ENCODE assay signal across 20 cellular contexts in genomic region chr5:140497897-140498296, GRCh38. TPM values are rescaled to one million over a fixed set of nuclear protein-coding genes. Genes with fewer than 3 reads are reported as not detected.
DNase-seq lines count a peak whose midpoint lies in the region; ATAC-seq, FAIRE-seq and TF ChIP-seq lines count a peak whose summit lies in the region.
"Had no signal": no experiment of that assay in that cellular context is flagged by ENCODE, and none has a peak within 500 bp of the region (broad histone marks: within the 10 kb centered on the region; RNA-seq: fewer than 3 reads in every experiment).

No MANE protein-coding gene starts in this region.

- H3K27me3 Mint-ChIP-seq in CD8-positive, alpha-beta T cell (ENCODE audit: low read depth): no peaks in the 10 kb centered on the region
- H3K27me3 Mint-ChIP-seq: activated CD4-positive, alpha-beta T cell treated with anti-CD3 and anti-CD28 coated beads, Interleukin-2, amount 10 ng/mL, durations not matched to agents 7 days and 5 days had no signal

- no peak for TF ChIP-seq POLR2A in H54 (IDR thresholded peaks at IDR 0.05; ENCODE audit: low read depth, low read length)

- peaks cover 5% of the 10 kb centered on the region for H3K36me3 ChIP-seq in CD8-positive, alpha-beta T cell (ENCODE audit: insufficient read depth, low read length)
- H3K36me3 ChIP-seq in lower lobe of right lung: peaks cover 54% of the 10 kb centered on the region
- H3K36me3 ChIP-seq in right atrium auricular region: peaks cover 11% of the 10 kb centered on the region

- peak; percentile 30 for FAIRE-seq in H54 (lab: Jason Lieb, UNC)
- FAIRE-seq: colon, urothelium cell line had no signal

- H3K27ac ChIP-seq in CD8-positive, alpha-beta T cell (ENCODE audit: low read depth, low read length): no peak overlapping the region
- H3K27ac ChIP-seq in lower lobe of right lung (no peak overlapping the region), right atrium auricular region (no peak overlapping the region)

- H3K9me3 Mint-ChIP-seq in CD8-positive, alpha-beta T cell: no peaks in the 10 kb centered on the region
- H3K9me3 Mint-ChIP-seq: activated CD4-positive, alpha-beta T cell treated with anti-CD3 and anti-CD28 coated beads, Interleukin-2, amount 10 ng/mL, durations not matched to agents 7 days and 5 days had no signal

- no peak for DNase-seq in CD8-positive, alpha-beta T cell
- DNase-seq in H54 (ENCODE audit: insufficient read length, low spot score) (no peak), epithelial cell of proximal tubule (ENCODE audit: low read depth) (peak; percentile 42), lower lobe of right lung (no peak), right atrium auricular region (ENCODE audit: low spot score) (no peak), DMS79 treated with DMSO at 0.1 percent for 48 hours (lab: John Stamatoyannopoulos, UW) (no peak), SKM-1 (lab: John Stamatoyannopoulos, UW; ENCODE audit: unreplicated experiment) (no peak), NCI-H2196 (lab: John Stamatoyannopoulos, UW; ENCODE audit: unreplicated experiment) (no peak)
- DNase-seq: activated CD4-positive, alpha-beta T cell treated with anti-CD3 and anti-CD28 coated beads, Interleukin-2, amount 10 ng/mL, durations not matched to agents 7 days and 5 days; activated CD8-positive, alpha-beta memory T cell treated with anti-CD3 and anti-CD28 coated beads, Interleukin-2, amount 50 U/mL, for 4 hours; activated effector memory CD4-positive, alpha-beta T cell treated with anti-CD3 and anti-CD28 coated beads, Interleukin-2, amount 50 U/mL, for 16 hours; aorta; left cardiac atrium; NCI-H1417 treated with DMSO at 0.1 percent for 48 hours; NK-92 treated with Interleukin-12 subunit alpha and Interleukin-12 subunit beta, amount 100 ng/mL, for 24 hours; stimulated activated CD4-positive, alpha-beta T cell treated with anti-CD3 and anti-CD28 coated beads, Interleukin-2, amount 100 ng/mL, for 24 hours had no signal

- no peak for TF ChIP-seq CTCF in CD8-positive, alpha-beta T cell (IDR thresholded peaks at IDR 0.05)
- TF ChIP-seq CTCF in epithelial cell of proximal tubule (conservative IDR thresholded peaks at IDR 0.05; ENCODE audit: low read depth, low read length) (no peak), lower lobe of right lung (IDR thresholded peaks at IDR 0.05) (no peak), right atrium auricular region (IDR thresholded peaks at IDR 0.05) (no peak)

- H3K27ac Mint-ChIP-seq in CD8-positive, alpha-beta T cell: peak overlapping the region; percentile 16
- H3K27ac Mint-ChIP-seq: activated CD4-positive, alpha-beta T cell treated with anti-CD3 and anti-CD28 coated beads, Interleukin-2, amount 10 ng/mL, durations not matched to agents 7 days and 5 days had no signal

- no peaks in the 10 kb centered on the region for H3K4me1 ChIP-seq in CD8-positive, alpha-beta T cell (ENCODE audit: insufficient read depth, low read length)
- no peaks in the 10 kb centered on the region for H3K4me1 ChIP-seq in lower lobe of right lung
- no peaks in the 10 kb centered on the region for H3K4me1 ChIP-seq in right atrium auricular region

- H3K36me3 Mint-ChIP-seq in CD8-positive, alpha-beta T cell: peaks cover 44% of the 10 kb centered on the region

- H3K4me3 Mint-ChIP-seq in CD8-positive, alpha-beta T cell: no peak overlapping the region
- H3K4me3 Mint-ChIP-seq: activated CD4-positive, alpha-beta T cell treated with anti-CD3 and anti-CD28 coated beads, Interleukin-2, amount 10 ng/mL, durations not matched to agents 7 days and 5 days had no signal

- CTCF ChIA-PET in CD8-positive, alpha-beta T cell (lab: Charles Lee): no interaction called here

- no peaks in the 10 kb centered on the region for H3K9me3 ChIP-seq in CD8-positive, alpha-beta T cell (ENCODE audit: low read length)
- no peaks in the 10 kb centered on the region for H3K9me3 ChIP-seq in lower lobe of right lung
- H3K9me3 ChIP-seq in right atrium auricular region: no peaks in the 10 kb centered on the region

- H3K27me3 ChIP-seq in CD8-positive, alpha-beta T cell (ENCODE audit: insufficient read depth, low read length): no peaks in the 10 kb centered on the region
- no peaks in the 10 kb centered on the region for H3K27me3 ChIP-seq in lower lobe of right lung (ENCODE audit: low read depth)
- H3K27me3 ChIP-seq in right atrium auricular region: no peaks in the 10 kb centered on the region

- ATAC-seq in CD8-positive, alpha-beta T cell: no peak
- ATAC-seq in lower lobe of right lung: peak; percentile 43 to 79
- ATAC-seq: left cardiac atrium had no signal

- no peak overlapping the region for H3K4me3 ChIP-seq in CD8-positive, alpha-beta T cell (ENCODE audit: low read depth, low read length)
- H3K4me3 ChIP-seq in epithelial cell of proximal tubule (ENCODE audit: low read depth, low read length) (no peak overlapping the region), lower lobe of right lung (no peak overlapping the region), right atrium auricular region (no peak overlapping the region)

- intact Hi-C loops in CD8-positive, alpha-beta T cell (cut with DNase I, micrococcal nuclease): no loop called here
- intact Hi-C loops in lower lobe of right lung (cut with DNase I): no loop called here

- peaks cover 15% of the 10 kb centered on the region for H3K4me1 Mint-ChIP-seq in CD8-positive, alpha-beta T cell (ENCODE audit: low read depth)

- POLR2A ChIA-PET in CD8-positive, alpha-beta T cell (lab: Charles Lee): no interaction called here

RNA-seq across cellular contexts. Expression of gene EIF4EBP3, which starts 49.6 kb away (rescaled TPM):
- total RNA-seq in CD8-positive, alpha-beta T cell: 10 to 100 TPM; 10.6 to 13.7 TPM
- total RNA-seq in epithelial cell of proximal tubule (2.8 and 5.2 TPM in 2 replicates), lower lobe of right lung (19.3 TPM), right atrium auricular region (10 to 100 TPM; 12.8 to 16.8 TPM)
- total RNA-seq: HT1080, RPMI7951 had no signal

RNA-seq across cellular contexts. Expression of gene SRA1, which starts 59.4 kb away (rescaled TPM):
- 10 to 100 TPM; 33.7 to 37.2 TPM for total RNA-seq in CD8-positive, alpha-beta T cell
- total RNA-seq in epithelial cell of proximal tubule (40.3 and 41.3 TPM in 2 replicates), lower lobe of right lung (21.4 TPM), right atrium auricular region (10 to 100 TPM; 24.6 to 27.9 TPM)
